ENCODE assay signal across 7 cellular contexts in the genomic region with DNA sequence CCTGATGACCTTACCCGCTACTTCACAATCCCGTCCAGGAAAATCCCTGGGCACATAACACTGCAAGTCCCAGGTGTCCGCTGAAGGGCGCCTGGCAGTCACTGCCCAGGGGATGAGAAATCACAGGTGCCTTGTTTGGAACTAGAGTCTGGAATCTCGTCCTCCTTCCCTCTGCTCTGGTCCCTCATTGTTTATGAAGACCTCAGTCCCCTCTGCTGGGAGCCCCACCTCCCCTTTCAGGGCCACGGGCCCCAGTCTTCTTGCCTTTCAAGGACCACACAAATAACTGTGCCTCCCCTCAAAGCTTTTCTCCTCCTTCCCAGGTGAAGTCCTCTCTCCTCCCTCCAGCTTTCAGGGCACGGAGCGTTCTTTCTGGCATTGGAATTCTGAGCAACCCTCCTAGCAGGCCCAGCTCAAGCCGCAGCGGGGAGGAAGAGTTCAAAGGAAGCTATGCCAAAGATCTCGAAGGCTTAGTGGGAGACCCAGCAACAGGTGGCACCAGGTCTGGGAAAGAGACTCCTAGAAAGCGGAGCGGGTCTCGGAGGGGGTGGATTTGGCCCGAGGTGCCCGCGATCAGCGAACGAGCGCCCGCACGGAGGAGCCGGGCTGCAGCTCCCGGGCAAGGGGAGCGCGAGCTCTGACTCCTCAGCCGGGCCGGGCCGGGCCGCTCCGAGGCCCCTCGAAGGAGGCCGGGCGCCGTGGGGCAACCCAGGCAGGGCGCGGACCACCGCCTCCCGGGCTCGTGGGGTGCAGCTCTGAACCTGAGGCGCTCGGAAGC. TPM values are rescaled to one million over a fixed set of nuclear protein-coding genes. Genes with fewer than 3 reads are reported as not detected.
A peak's percentile ranks its signal among the peaks of the same experiment; 100 is the strongest.
DNase-seq lines count a peak whose midpoint lies in the region; ATAC-seq and TF ChIP-seq lines count a peak whose summit lies in the region.
"Not testable (repeated sequence)": the region's sequence is repeated elsewhere in the genome, so short reads cannot be mapped to it uniquely, and the experiment has no call there.

No MANE protein-coding gene starts in this region.

- not testable (repeated sequence) for H3K9me3 ChIP-seq in Peyer's patch; endocrine pancreas (ENCODE audit: control insufficient read depth, low read length)

- not testable (repeated sequence) for H3K36me3 ChIP-seq in Peyer's patch; endocrine pancreas (ENCODE audit: control insufficient read depth, insufficient read depth, low read length); rectal smooth muscle tissue (ENCODE audit: control insufficient read depth, insufficient read depth, low read length)

- intact Hi-C loops in activated T-helper 1 cell treated with anti-CD3 and anti-CD28 coated beads, Interleukin-12 subunit alpha, Interleukin-12 subunit beta, Interleukin-2, Interleukin-4 antibody, amounts not matched to agents 30 ng/mL and 10 ng/mL and 1 ng/mL, durations not matched to agents 14 hours and 24 hours and 36 hours (cut with micrococcal nuclease) = loop anchor here (2.0 to 5.0 kb wide), 2 partner anchors 248 to 909 kb away; partner anchors contain the start of gene GLG1

- peak overlapping the region; percentile 63 for H3K27ac Mint-ChIP-seq in activated T-helper 1 cell treated with anti-CD3 and anti-CD28 coated beads, Interleukin-12 subunit alpha, Interleukin-12 subunit beta, Interleukin-2, Interleukin-4 antibody, amounts not matched to agents 30 ng/mL and 10 ng/mL and 1 ng/mL, durations not matched to agents 14 hours and 24 hours and 36 hours

- not testable (repeated sequence) for H3K36me3 Mint-ChIP-seq in activated T-helper 1 cell treated with anti-CD3 and anti-CD28 coated beads, Interleukin-12 subunit alpha, Interleukin-12 subunit beta, Interleukin-2, Interleukin-4 antibody, amounts not matched to agents 30 ng/mL and 10 ng/mL and 1 ng/mL, durations not matched to agents 14 hours and 24 hours and 36 hours (ENCODE audit: low read depth)

- H3K9ac ChIP-seq in endocrine pancreas (ENCODE audit: control insufficient read depth, insufficient read depth, low read length) (peak overlapping the region; percentile 36), rectal smooth muscle tissue (ENCODE audit: low read length) (peak overlapping the region; percentile 76)

- H3K27ac ChIP-seq in Peyer's patch = peak overlapping the region; percentile 82 to 92 (median 90)
- peak overlapping the region; percentile 91 for H3K27ac ChIP-seq in layer of hippocampus (ENCODE audit: low read depth, low read length)
- H3K27ac ChIP-seq in rectal smooth muscle tissue (ENCODE audit: low read depth, low read length) = peak overlapping the region; percentile 91

- ATAC-seq in GM18517 (IDR thresholded peaks at IDR 0.05; ENCODE audit: unreplicated experiment) (peak; percentile 20), HG03135 (IDR thresholded peaks at IDR 0.05; ENCODE audit: unreplicated experiment) (peak; percentile 34)

- TF ChIP-seq CTCF in Peyer's patch (IDR thresholded peaks at IDR 0.05) = not testable (repeated sequence)

- H3K4me1 ChIP-seq in Peyer's patch; endocrine pancreas (ENCODE audit: control insufficient read depth, insufficient read depth, low read length); rectal smooth muscle tissue (ENCODE audit: control insufficient read depth, insufficient read depth, low read length): not testable (repeated sequence)

- H3K4me3 Mint-ChIP-seq in activated T-helper 1 cell treated with anti-CD3 and anti-CD28 coated beads, Interleukin-12 subunit alpha, Interleukin-12 subunit beta, Interleukin-2, Interleukin-4 antibody, amounts not matched to agents 30 ng/mL and 10 ng/mL and 1 ng/mL, durations not matched to agents 14 hours and 24 hours and 36 hours = peak overlapping the region; percentile 80

- not testable (repeated sequence) for H3K27me3 ChIP-seq in Peyer's patch; endocrine pancreas (ENCODE audit: control insufficient read depth, insufficient read depth, low read length); layer of hippocampus (ENCODE audit: control insufficient read depth, insufficient read depth, low read length); rectal smooth muscle tissue (ENCODE audit: control insufficient read depth, insufficient read depth, low read length)

- H3K4me3 ChIP-seq in Peyer's patch (peak overlapping the region; percentile 68 to 97 (median 72)), rectal smooth muscle tissue (ENCODE audit: low read length) (peak overlapping the region; percentile 72)
- H3K4me3 ChIP-seq in endocrine pancreas (ENCODE audit: control insufficient read depth, insufficient read depth, low read length) = not testable (repeated sequence)

- H3K9me3 Mint-ChIP-seq in activated T-helper 1 cell treated with anti-CD3 and anti-CD28 coated beads, Interleukin-12 subunit alpha, Interleukin-12 subunit beta, Interleukin-2, Interleukin-4 antibody, amounts not matched to agents 30 ng/mL and 10 ng/mL and 1 ng/mL, durations not matched to agents 14 hours and 24 hours and 36 hours = not testable (repeated sequence)

- not testable (repeated sequence) for H3K4me1 Mint-ChIP-seq in activated T-helper 1 cell treated with anti-CD3 and anti-CD28 coated beads, Interleukin-12 subunit alpha, Interleukin-12 subunit beta, Interleukin-2, Interleukin-4 antibody, amounts not matched to agents 30 ng/mL and 10 ng/mL and 1 ng/mL, durations not matched to agents 14 hours and 24 hours and 36 hours (ENCODE audit: low read depth)

- not testable (repeated sequence) for TF ChIP-seq POLR2A in Peyer's patch (IDR thresholded peaks at IDR 0.05)

- peak in 2 of 3 donors; percentile 21 to 56 for DNase-seq in Peyer's patch
- DNase-seq in activated T-helper 1 cell treated with anti-CD3 and anti-CD28 coated beads, Interleukin-12 subunit alpha, Interleukin-12 subunit beta, Interleukin-2, Interleukin-4 antibody, amounts not matched to agents 30 ng/mL and 10 ng/mL and 1 ng/mL, durations not matched to agents 14 hours and 24 hours and 36 hours (ENCODE audit: low spot score) = not testable (repeated sequence)

- peaks cover 12% of the 10 kb centered on the region for H3K27me3 Mint-ChIP-seq in activated T-helper 1 cell treated with anti-CD3 and anti-CD28 coated beads, Interleukin-12 subunit alpha, Interleukin-12 subunit beta, Interleukin-2, Interleukin-4 antibody, amounts not matched to agents 30 ng/mL and 10 ng/mL and 1 ng/mL, durations not matched to agents 14 hours and 24 hours and 36 hours (ENCODE audit: insufficient read depth)

RNA-seq across cellular contexts. Expression of gene CHST5, which starts 19.5 kb away (rescaled TPM):
- 100 to 1,000 TPM in 1 of 4 donors, 10 to 100 TPM in 2, 1 to 10 TPM in 1; 5.8 to 160 (median 75.8) TPM for total RNA-seq in Peyer's patch
- total RNA-seq in activated T-helper 1 cell treated with anti-CD3 and anti-CD28 coated beads, Interleukin-12 subunit alpha, Interleukin-12 subunit beta, Interleukin-2, Interleukin-4 antibody, amounts not matched to agents 30 ng/mL and 10 ng/mL and 1 ng/mL, durations not matched to agents 14 hours and 24 hours and 36 hours = not detected in 2 replicates

RNA-seq across cellular contexts. Expression of gene CHST6, which starts 21.1 kb away (rescaled TPM):
- 10 to 100 TPM in 3 of 4 donors, not detected in 1; 12.8 to 50.2 (median 22.3) TPM for total RNA-seq in Peyer's patch
- not detected in 2 replicates for total RNA-seq in activated T-helper 1 cell treated with anti-CD3 and anti-CD28 coated beads, Interleukin-12 subunit alpha, Interleukin-12 subunit beta, Interleukin-2, Interleukin-4 antibody, amounts not matched to agents 30 ng/mL and 10 ng/mL and 1 ng/mL, durations not matched to agents 14 hours and 24 hours and 36 hours

RNA-seq across cellular contexts. Expression of gene TMEM231, which starts 39.7 kb away (rescaled TPM):
- total RNA-seq in Peyer's patch = 10 to 100 TPM in 1 of 4 donors, 1 to 10 TPM in 3; 3.3 to 17.9 (median 4.0) TPM
- total RNA-seq in activated T-helper 1 cell treated with anti-CD3 and anti-CD28 coated beads, Interleukin-12 subunit alpha, Interleukin-12 subunit beta, Interleukin-2, Interleukin-4 antibody, amounts not matched to agents 30 ng/mL and 10 ng/mL and 1 ng/mL, durations not matched to agents 14 hours and 24 hours and 36 hours = 4.5 and 4.7 TPM in 2 replicates

RNA-seq across cellular contexts. Expression of gene GABARAPL2, which starts 49.8 kb away (rescaled TPM):
- total RNA-seq in Peyer's patch = 10 to 100 TPM; 52.0 to 80.9 (median 61.9) TPM
- total RNA-seq in activated T-helper 1 cell treated with anti-CD3 and anti-CD28 coated beads, Interleukin-12 subunit alpha, Interleukin-12 subunit beta, Interleukin-2, Interleukin-4 antibody, amounts not matched to agents 30 ng/mL and 10 ng/mL and 1 ng/mL, durations not matched to agents 14 hours and 24 hours and 36 hours = 62.7 and 69.5 TPM in 2 replicates

RNA-seq across cellular contexts. Expression of gene TMEM170A, which starts 51.9 kb away (rescaled TPM):
- total RNA-seq in Peyer's patch = 10 to 100 TPM; 37.1 to 95.1 (median 62.8) TPM
- 42.1 and 42.7 TPM in 2 replicates for total RNA-seq in activated T-helper 1 cell treated with anti-CD3 and anti-CD28 coated beads, Interleukin-12 subunit alpha, Interleukin-12 subunit beta, Interleukin-2, Interleukin-4 antibody, amounts not matched to agents 30 ng/mL and 10 ng/mL and 1 ng/mL, durations not matched to agents 14 hours and 24 hours and 36 hours
